Comparison of ENCODE assay signal across 1 cellular context in genomic region chr3:9411302-9411701, GRCh38.
TF ChIP-seq lines count a peak whose summit lies in the region.

No MANE protein-coding gene starts in this region.

TF ChIP-seq in HepG2, 621 proteins besides CTCF, POLR2A, EP300 and RAD21:
- TF ChIP-seq ZNF7 (CRISPR knock-in tag; IDR thresholded peaks at IDR 0.05) (no peak), KLF11 (CRISPR knock-in tag; IDR thresholded peaks at IDR 0.05) (no peak), SIN3B (IDR thresholded peaks at IDR 0.05; ENCODE audit: low read length) (no peak), NR2F6 (IDR thresholded peaks at IDR 0.05) (no peak), NR2F6 (CRISPR knock-in tag; IDR thresholded peaks at IDR 0.05) (no peak)
